In genomic region chr6:43389713-43390265, GRCh38 we compare ENCODE assay signal across 1 cellular context.
TF ChIP-seq lines count a peak whose summit lies in the region.

No MANE protein-coding gene starts in this region.

TF ChIP-seq in HepG2, 621 proteins besides CTCF, POLR2A, EP300 and RAD21:
- TF ChIP-seq MEIS2 (CRISPR knock-in tag; IDR thresholded peaks at IDR 0.05) (no peak), ZNF7 (CRISPR knock-in tag; IDR thresholded peaks at IDR 0.05) (peak; percentile 40; the same call in 1 of the 2 replicates)
TF ChIP-seq in HepG2: peak in this region for 1.
